6 cellular contexts compared by ENCODE assay signal in the genomic region with DNA sequence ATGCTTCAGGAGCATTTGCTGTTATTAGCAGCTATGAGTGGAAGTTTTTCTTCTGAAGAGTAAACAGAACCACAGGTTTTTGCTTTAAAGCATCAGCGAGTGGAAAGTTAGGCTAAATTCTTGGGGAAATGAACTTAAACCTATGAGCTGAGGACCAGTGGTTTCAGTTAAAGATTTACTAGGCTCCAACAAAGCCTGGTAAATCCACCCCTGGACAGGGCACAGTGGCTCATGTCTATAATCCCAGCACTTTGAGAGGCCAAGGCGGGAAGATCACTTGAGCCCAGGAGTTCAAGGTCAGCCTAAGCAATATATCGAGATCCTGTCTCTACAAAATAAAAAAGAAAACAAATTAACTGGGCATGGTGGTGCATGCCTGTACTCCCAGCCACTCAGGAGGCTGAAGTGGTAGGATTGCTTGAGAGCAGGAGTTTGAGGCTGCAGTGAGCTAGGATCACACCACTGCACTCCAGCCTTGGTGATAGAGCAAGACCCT. TPM values are rescaled to one million over a fixed set of nuclear protein-coding genes. Genes with fewer than 3 reads are reported as not detected.
DNase-seq lines count a peak whose midpoint lies in the region; ATAC-seq, FAIRE-seq and TF ChIP-seq lines count a peak whose summit lies in the region.
"Not testable (repeated sequence)": the region's sequence is repeated elsewhere in the genome, so short reads cannot be mapped to it uniquely, and the experiment has no call there.
"Had no signal": no experiment of that assay in that cellular context is flagged by ENCODE, and none has a peak within 500 bp of the region (broad histone marks: within the 10 kb centered on the region; RNA-seq: fewer than 3 reads in every experiment).

No MANE protein-coding gene starts in this region.

- not testable (repeated sequence) for H4K20me1 ChIP-seq in HepG2 (ENCODE audit: insufficient read depth, low read length)

- H3K4me3 ChIP-seq in A549; HepG2 (replicated peaks in 1 of 3; ENCODE audit: insufficient read depth in 1 of 3, low read depth in 2 of 3, low read length in 3 of 3); right lobe of liver: not testable (repeated sequence)

- not testable (repeated sequence) for H2AFZ ChIP-seq in HepG2 (ENCODE audit: low read length)

- TF ChIP-seq EP300 in A549 (IDR thresholded peaks at IDR 0.05); HepG2 (IDR thresholded peaks at IDR 0.05; ENCODE audit: low read depth in 2 of 2, low read length in 2 of 2); HepG2 (CRISPR knock-in tag; IDR thresholded peaks at IDR 0.05; ENCODE audit: borderline replicate concordance): not testable (repeated sequence)

- H3K9ac ChIP-seq in HepG2 (ENCODE audit: insufficient read depth, low read depth, low read length), result not testable (repeated sequence)

- 23% methylated on average over 2 of the region's 3 CpGs for WGBS in A549 (ENCODE audit: missing lambda C conversion rate)
- 2% methylated on average over 2 of the region's 3 CpGs for WGBS in HepG2 (ENCODE audit: low lambda C conversion rate)
- 11% methylated on average over 2 of the region's 3 CpGs for WGBS in right lobe of liver (ENCODE audit: insufficient coverage, low coverage, low lambda C conversion rate, missing lambda C conversion rate)

- H3K4me2 ChIP-seq in A549 (peak overlapping the region; percentile 48; the same call in 1 of the 3 replicates), HepG2 (ENCODE audit: low read depth, low read length) (peak overlapping the region; percentile 27; the same call in 1 of the 2 replicates)

- not testable (repeated sequence) for H3K79me2 ChIP-seq in HepG2 (ENCODE audit: insufficient read depth, low read length)

- not testable (repeated sequence) for TF ChIP-seq CTCF in A549 (IDR thresholded peaks at IDR 0.05); HepG2 (CRISPR knock-in tag; IDR thresholded peaks at IDR 0.05); right lobe of liver (IDR thresholded peaks at IDR 0.05)

- not testable (repeated sequence) for FAIRE-seq in A549 (lab: Jason Lieb, UNC)
- FAIRE-seq in HepG2 (lab: Jason Lieb, UNC), result peak; percentile 94

- not testable (repeated sequence) for H3K36me3 ChIP-seq in HepG2 (replicated peaks in 1 of 2; ENCODE audit: control insufficient read depth in 1 of 2, insufficient read depth in 2 of 2, low read length in 2 of 2); right lobe of liver

- H3K27me3 ChIP-seq in HepG2 (ENCODE audit: control insufficient read depth in 1 of 2, insufficient read depth in 2 of 2, low read length in 2 of 2); right lobe of liver: not testable (repeated sequence)

- CTCF ChIA-PET in A549 (lab: Yijun Ruan, JAX); HepG2 (lab: Yijun Ruan, JAX; ENCODE audit: low intra/inter-chr PET ratio, low total read pairs): not testable (repeated sequence)

- ATAC-seq in A549, result peak in 1 of 2 experiments; percentile 24; a peak in 3 of 6 replicates
- ATAC-seq in left lobe of liver, result peak; percentile 83
- peak; percentile 91 for ATAC-seq in HepG2
- peak; percentile 23 to 77 (median 62) for ATAC-seq in right lobe of liver

- intact Hi-C loops in HepG2 (cut with micrococcal nuclease; ENCODE audit: unreplicated experiment); right lobe of liver (cut with DNase I): not testable (repeated sequence)

- POLR2A ChIA-PET in A549 (lab: Yijun Ruan, JAX); HepG2 (lab: Yijun Ruan, JAX): not testable (repeated sequence)

- TF ChIP-seq RAD21 in A549 (conservative IDR thresholded peaks at IDR 0.05 in 1 of 2, IDR thresholded peaks at IDR 0.05 in 1 of 2); HepG2 (CRISPR knock-in tag; IDR thresholded peaks at IDR 0.05): not testable (repeated sequence)

- in situ Hi-C loops in HepG2 (cut with HindIII; ENCODE audit: extremely low pct_ligation_motif_present, low pct_unique_long_range_greater_than_20kb), result not testable (repeated sequence)

- not testable (repeated sequence) for TF ChIP-seq POLR2A in A549 (IDR thresholded peaks at IDR 0.05; ENCODE audit: low read length); HepG2 (IDR thresholded peaks at IDR 0.05; ENCODE audit: insufficient read depth in 1 of 2, low read depth in 2 of 2, low read length in 2 of 2); right lobe of liver (IDR thresholded peaks at IDR 0.05)

- H3K27ac ChIP-seq in A549, result peak overlapping the region in 1 of 2 experiments; percentile 71; a peak in 2 of 6 replicates
- peak overlapping the region; percentile 57 for H3K27ac ChIP-seq in HepG2 (ENCODE audit: extremely low read length, insufficient read depth, low read length)
- not testable (repeated sequence) for H3K27ac ChIP-seq in right lobe of liver

- not testable (repeated sequence) for H3K9me3 ChIP-seq in A549; HepG2 (ENCODE audit: low read length); right lobe of liver

- not testable (repeated sequence) for H3K4me1 ChIP-seq in A549, right lobe of liver
- peaks cover 34% of the 10 kb centered on the region for H3K4me1 ChIP-seq in HepG2 (ENCODE audit: insufficient read depth, low read length)

- not testable (repeated sequence) for BruUV-seq in HepG2 (replicated peaks; lab: Mats Ljungman, UMichigan)

- DNase-seq in A549 (ENCODE audit: low read depth in 1 of 2, low spot score in 1 of 2); left lobe of liver (ENCODE audit: low spot score); HepG2 (ENCODE audit: low spot score); right lobe of liver: not testable (repeated sequence)
- DNase-seq in mesenteric fat pad (ENCODE audit: low spot score), result peak; percentile 12

RNA-seq across cellular contexts. Expression of a gene that starts 41.3 kb away (rescaled TPM):
- polyA plus RNA-seq in A549 (2011; rRNA removed), result 716 and 970 TPM in 2 replicates
- 1,482 and 1,602 TPM in 2 replicates for polyA plus RNA-seq in A549 (2012; cell fraction: cytosol; rRNA removed)
- 1,051 and 1,057 TPM in 2 replicates for polyA plus RNA-seq in A549 (2012; cell fraction: nucleus; rRNA removed)
- 1,011 to 1,141 TPM (median 1,077 TPM) in 3 replicates for polyA plus RNA-seq in A549 (2017; fragmentation: RNase III; extraction: RNeasy Plus Mini Kit Qiagen cat#74134 plus additional on column Dnase treatment)
- polyA minus RNA-seq in A549 (2011; rRNA and poly(A)+ RNA removed), result 1,036 and 1,137 TPM in 2 replicates
- total RNA-seq in left lobe of liver, result 43.0 TPM
- 153 and 235 TPM in 2 replicates for total RNA-seq in HepG2 (2016; rRNA removed; fragmentation: Illumina TruSeq; extraction: Trizol)
- total RNA-seq in HepG2 (2016; cell fraction: cytosol; rRNA removed; fragmentation: Illumina TruSeq; extraction: Trizol; ENCODE audit: low read depth), result 97.6 and 118 TPM in 2 replicates
- total RNA-seq in HepG2 (2016; cell fraction: insoluble cytoplasmic fraction; rRNA removed; fragmentation: Illumina TruSeq; extraction: Trizol), result 156 and 237 TPM in 2 replicates
- total RNA-seq in HepG2 (2016; cell fraction: membrane; rRNA removed; fragmentation: Illumina TruSeq; extraction: Trizol), result 195 and 220 TPM in 2 replicates
- 85.6 and 92.5 TPM in 2 replicates for total RNA-seq in HepG2 (2016; cell fraction: nucleus; rRNA removed; fragmentation: Illumina TruSeq; extraction: Trizol)
- polyA plus RNA-seq in HepG2 (2011; rRNA removed), result 408 and 468 TPM in 2 replicates
- polyA plus RNA-seq in HepG2 (2011; cell fraction: cytosol; rRNA removed), result 399 and 528 TPM in 2 replicates
- polyA plus RNA-seq in HepG2 (2011; cell fraction: nucleus; rRNA removed), result 142 and 169 TPM in 2 replicates
- polyA plus RNA-seq in HepG2 (2012), result 311 and 349 TPM in 2 replicates
- polyA plus RNA-seq in HepG2 (2016; cell fraction: cytosol; fragmentation: Illumina TruSeq; extraction: Trizol; ENCODE audit: low read depth), result 376 and 452 TPM in 2 replicates
- polyA plus RNA-seq in HepG2 (2016; cell fraction: insoluble cytoplasmic fraction; fragmentation: Illumina TruSeq; extraction: Trizol; ENCODE audit: low read depth), result 420 and 553 TPM in 2 replicates
- polyA plus RNA-seq in HepG2 (2016; cell fraction: membrane; fragmentation: Illumina TruSeq; extraction: Trizol; ENCODE audit: low read depth), result 376 and 422 TPM in 2 replicates
- 243 and 256 TPM in 2 replicates for polyA plus RNA-seq in HepG2 (2016; cell fraction: nucleus; fragmentation: Illumina TruSeq; extraction: Trizol; ENCODE audit: insufficient read depth, low read depth)
- 543 and 868 TPM in 2 replicates for polyA minus RNA-seq in HepG2 (2011; rRNA and poly(A)+ RNA removed; ENCODE audit: low replicate concordance)
- polyA minus RNA-seq in HepG2 (2011; cell fraction: cytosol; rRNA and poly(A)+ RNA removed), result 96.2 and 102 TPM in 2 replicates
- polyA minus RNA-seq in HepG2 (2011; cell fraction: nucleus; rRNA and poly(A)+ RNA removed), result 21.2 and 34.9 TPM in 2 replicates
- 10 to 100 TPM; 46.1 to 76.2 (median 51.4) TPM for total RNA-seq in right lobe of liver
- total RNA-seq in mesenteric fat pad, result 121 TPM

RNA-seq across cellular contexts. Expression of a gene that starts 46.9 kb away (rescaled TPM):
- polyA plus RNA-seq in A549 (2011; rRNA removed) (1.4 and 2.8 TPM in 2 replicates), A549 (2017; fragmentation: RNase III; extraction: RNeasy Plus Mini Kit Qiagen cat#74134 plus additional on column Dnase treatment) (0.61 to 0.74 TPM (median 0.62 TPM) in 3 replicates), HepG2 (2011; rRNA removed) (1.3 and 2.4 TPM in 2 replicates)
- polyA plus RNA-seq in A549 (2012; cell fraction: cytosol; rRNA removed), result 0.66 and 0.70 TPM in 2 replicates
- polyA plus RNA-seq in A549 (2012; cell fraction: nucleus; rRNA removed), result 3.4 and 4.9 TPM in 2 replicates
- 12.8 and 17.6 TPM in 2 replicates for polyA minus RNA-seq in A549 (2011; rRNA and poly(A)+ RNA removed)
- total RNA-seq in left lobe of liver (7.3 TPM), HepG2 (2016; rRNA removed; fragmentation: Illumina TruSeq; extraction: Trizol) (7.0 and 7.2 TPM in 2 replicates), right lobe of liver (10 to 100 TPM in 1 of 6 experiments, 1 to 10 TPM in 5; 3.8 to 31.6 (median 3.9) TPM), mesenteric fat pad (108 TPM)
- 1.8 and 1.9 TPM in 2 replicates for total RNA-seq in HepG2 (2016; cell fraction: cytosol; rRNA removed; fragmentation: Illumina TruSeq; extraction: Trizol; ENCODE audit: low read depth)
- total RNA-seq in HepG2 (2016; cell fraction: insoluble cytoplasmic fraction; rRNA removed; fragmentation: Illumina TruSeq; extraction: Trizol), result 4.6 and 6.9 TPM in 2 replicates
- total RNA-seq in HepG2 (2016; cell fraction: membrane; rRNA removed; fragmentation: Illumina TruSeq; extraction: Trizol), result 2.4 and 3.0 TPM in 2 replicates
- 8.3 and 8.8 TPM in 2 replicates for total RNA-seq in HepG2 (2016; cell fraction: nucleus; rRNA removed; fragmentation: Illumina TruSeq; extraction: Trizol)
- polyA plus RNA-seq in HepG2 (2011; cell fraction: cytosol; rRNA removed), result 1.5 and 2.4 TPM in 2 replicates
- 5.0 and 8.4 TPM in 2 replicates for polyA plus RNA-seq in HepG2 (2011; cell fraction: nucleus; rRNA removed)
- polyA plus RNA-seq in HepG2 (2012), result 3.0 and 7.8 TPM in 2 replicates
- 0.46 and 0.49 TPM in 2 replicates for polyA plus RNA-seq in HepG2 (2016; cell fraction: cytosol; fragmentation: Illumina TruSeq; extraction: Trizol; ENCODE audit: low read depth)
- polyA plus RNA-seq in HepG2 (2016; cell fraction: insoluble cytoplasmic fraction; fragmentation: Illumina TruSeq; extraction: Trizol; ENCODE audit: low read depth), result 4.1 and 5.1 TPM in 2 replicates
- polyA plus RNA-seq in HepG2 (2016; cell fraction: membrane; fragmentation: Illumina TruSeq; extraction: Trizol; ENCODE audit: low read depth), result 0.69 and 0.85 TPM in 2 replicates
- polyA plus RNA-seq in HepG2 (2016; cell fraction: nucleus; fragmentation: Illumina TruSeq; extraction: Trizol; ENCODE audit: insufficient read depth, low read depth), result 7.5 and 8.1 TPM in 2 replicates
- polyA minus RNA-seq in HepG2 (2011; rRNA and poly(A)+ RNA removed; ENCODE audit: low replicate concordance), result 0.49 and 29.4 TPM in 2 replicates
- polyA minus RNA-seq in HepG2 (2011; cell fraction: cytosol; rRNA and poly(A)+ RNA removed), result 4.5 and 5.8 TPM in 2 replicates
- polyA minus RNA-seq in HepG2 (2011; cell fraction: nucleus; rRNA and poly(A)+ RNA removed), result 8.8 and 9.8 TPM in 2 replicates
- total RNA-seq: A172 had no signal

RNA-seq across cellular contexts. Expression of a gene that starts 53.5 kb away (rescaled TPM):
- polyA plus RNA-seq in A549 (2011; rRNA removed), result 13.8 and 17.3 TPM in 2 replicates
- polyA plus RNA-seq in A549 (2012; cell fraction: cytosol; rRNA removed), result 10.5 and 14.7 TPM in 2 replicates
- 43.9 and 45.3 TPM in 2 replicates for polyA plus RNA-seq in A549 (2012; cell fraction: nucleus; rRNA removed)
- 12.9 to 21.2 TPM (median 18.6 TPM) in 3 replicates for polyA plus RNA-seq in A549 (2017; fragmentation: RNase III; extraction: RNeasy Plus Mini Kit Qiagen cat#74134 plus additional on column Dnase treatment)
- polyA minus RNA-seq in A549 (2011; rRNA and poly(A)+ RNA removed), result 37.2 and 47.0 TPM in 2 replicates
- total RNA-seq in left lobe of liver, result 5.5 TPM
- 0.45 and 0.82 TPM in 2 replicates for total RNA-seq in HepG2 (2016; rRNA removed; fragmentation: Illumina TruSeq; extraction: Trizol)
- 1.2 and 1.7 TPM in 2 replicates for total RNA-seq in HepG2 (2016; cell fraction: cytosol; rRNA removed; fragmentation: Illumina TruSeq; extraction: Trizol; ENCODE audit: low read depth)
- 0.39 and 1.3 TPM in 2 replicates for total RNA-seq in HepG2 (2016; cell fraction: insoluble cytoplasmic fraction; rRNA removed; fragmentation: Illumina TruSeq; extraction: Trizol)
- 1.00 and 1.1 TPM in 2 replicates for total RNA-seq in HepG2 (2016; cell fraction: membrane; rRNA removed; fragmentation: Illumina TruSeq; extraction: Trizol)
- total RNA-seq in HepG2 (2016; cell fraction: nucleus; rRNA removed; fragmentation: Illumina TruSeq; extraction: Trizol), result 1.3 and 1.5 TPM in 2 replicates
- polyA plus RNA-seq in HepG2 (2011; rRNA removed), result 1.1 and 1.3 TPM in 2 replicates
- polyA plus RNA-seq in HepG2 (2011; cell fraction: cytosol; rRNA removed), result 0.50 and 0.64 TPM in 2 replicates
- 5.0 and 6.5 TPM in 2 replicates for polyA plus RNA-seq in HepG2 (2011; cell fraction: nucleus; rRNA removed)
- 2.0 and 2.5 TPM in 2 replicates for polyA plus RNA-seq in HepG2 (2012)
- 1.7 and 1.9 TPM in 2 replicates for polyA plus RNA-seq in HepG2 (2016; cell fraction: cytosol; fragmentation: Illumina TruSeq; extraction: Trizol; ENCODE audit: low read depth)
- polyA plus RNA-seq in HepG2 (2016; cell fraction: insoluble cytoplasmic fraction; fragmentation: Illumina TruSeq; extraction: Trizol; ENCODE audit: low read depth), result 0.58 and 0.68 TPM in 2 replicates
- 1.8 and 2.4 TPM in 2 replicates for polyA plus RNA-seq in HepG2 (2016; cell fraction: membrane; fragmentation: Illumina TruSeq; extraction: Trizol; ENCODE audit: low read depth)
- 4.3 and 5.9 TPM in 2 replicates for polyA plus RNA-seq in HepG2 (2016; cell fraction: nucleus; fragmentation: Illumina TruSeq; extraction: Trizol; ENCODE audit: insufficient read depth, low read depth)
- 1.2 and 13.7 TPM in 2 replicates for polyA minus RNA-seq in HepG2 (2011; rRNA and poly(A)+ RNA removed; ENCODE audit: low replicate concordance)
- not detected in 2 replicates for polyA minus RNA-seq in HepG2 (2011; cell fraction: cytosol; rRNA and poly(A)+ RNA removed)
- 1.3 and 2.7 TPM in 2 replicates for polyA minus RNA-seq in HepG2 (2011; cell fraction: nucleus; rRNA and poly(A)+ RNA removed)
- total RNA-seq in right lobe of liver, result 1 to 10 TPM; 2.5 to 6.3 (median 4.4) TPM
- total RNA-seq in mesenteric fat pad, result 8.8 TPM
